In the genomic region with DNA sequence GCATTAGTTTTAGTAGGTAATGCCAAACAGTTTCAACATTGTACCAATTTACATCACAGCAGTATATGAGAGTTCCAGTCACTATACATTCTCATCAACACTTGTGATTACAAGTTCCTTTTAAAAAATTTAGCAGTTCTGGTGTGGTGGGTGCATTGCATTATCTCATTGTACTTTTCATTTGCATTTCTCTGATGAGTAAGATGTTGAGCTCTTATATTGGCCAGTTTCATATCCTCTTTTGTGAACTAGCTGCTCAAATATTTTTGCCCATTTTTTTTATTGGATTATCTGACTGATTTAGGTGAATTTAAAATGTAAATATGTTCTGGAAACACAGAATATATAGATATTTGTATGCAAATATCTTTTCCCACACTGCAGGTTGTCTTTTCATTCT, we compare ENCODE assay signal across 12 cellular contexts.
A peak's percentile ranks its signal among the peaks of the same experiment; 100 is the strongest.
DNase-seq lines count a peak whose midpoint lies in the region; ATAC-seq and TF ChIP-seq lines count a peak whose summit lies in the region.
"Had no signal": no experiment of that assay in that cellular context is flagged by ENCODE, and none has a peak within 500 bp of the region (broad histone marks: within the 10 kb centered on the region; RNA-seq: fewer than 3 reads in every experiment).

No MANE protein-coding gene starts in this region.

- ATAC-seq in GM21786 (IDR thresholded peaks at IDR 0.05; ENCODE audit: unreplicated experiment) = peak; percentile 99
- peak; percentile 100 for ATAC-seq in HG03378 (IDR thresholded peaks at IDR 0.05; ENCODE audit: unreplicated experiment)
- peak; percentile 100 for ATAC-seq in memory B cell (ENCODE audit: low read depth)
- ATAC-seq in WTC11 = no peak
- ATAC-seq: T-helper 17 cell had no signal

- H3K27ac Mint-ChIP-seq in memory B cell (no peak overlapping the region), WTC11 (no peak overlapping the region)
- H3K27ac Mint-ChIP-seq: activated T-cell treated with anti-CD3 and anti-CD28 coated beads, Interleukin-2, amount 50 U/mL, for 72 hours; nephron; T-helper 17 cell had no signal

- H3K4me3 Mint-ChIP-seq in memory B cell (no peak overlapping the region), WTC11 (no peak overlapping the region)
- H3K4me3 Mint-ChIP-seq: activated T-cell treated with anti-CD3 and anti-CD28 coated beads, Interleukin-2, amount 50 U/mL, for 72 hours; nephron; T-helper 17 cell had no signal

- no peaks in the 10 kb centered on the region for H3K27me3 Mint-ChIP-seq in memory B cell
- no peaks in the 10 kb centered on the region for H3K27me3 Mint-ChIP-seq in WTC11 (ENCODE audit: low read depth)

- no peaks in the 10 kb centered on the region for H3K36me3 Mint-ChIP-seq in memory B cell
- H3K36me3 Mint-ChIP-seq in WTC11 = no peaks in the 10 kb centered on the region

- H3K4me1 Mint-ChIP-seq in memory B cell (peaks cover 9% of the 10 kb centered on the region), WTC11 (peaks cover 7% of the 10 kb centered on the region)
- H3K4me1 Mint-ChIP-seq: T-helper 17 cell had no signal

- POLR2A ChIA-PET in WTC11 (lab: Charles Lee) = no interaction called here

- CTCF ChIA-PET in WTC11 (lab: Charles Lee) = no interaction called here

- no peak for TF ChIP-seq CTCF in WTC11 (IDR thresholded peaks at IDR 0.05)

- H3K9me3 Mint-ChIP-seq in memory B cell (no peaks in the 10 kb centered on the region), WTC11 (no peaks in the 10 kb centered on the region)
- H3K9me3 Mint-ChIP-seq: activated T-cell treated with anti-CD3 and anti-CD28 coated beads, Interleukin-2, amount 50 U/mL, for 72 hours; nephron had no signal

- DNase-seq in SKM-1 treated with dmso at 0.1 percent for 144 hours (lab: John Stamatoyannopoulos, UW; ENCODE audit: unreplicated experiment) (peak; percentile 4), SKM-1 (lab: John Stamatoyannopoulos, UW; ENCODE audit: unreplicated experiment) (no peak), memory B cell (ENCODE audit: low spot score in 2 of 2) (peak in 1 of 2 donors; percentile 28), HPDE6-E6E7 (ENCODE audit: extremely low spot score) (no peak), WTC11 (ENCODE audit: low spot score) (no peak), NCI-H526 (lab: John Stamatoyannopoulos, UW) (no peak)
- DNase-seq: activated T-cell treated with anti-CD3 and anti-CD28 coated beads, Interleukin-2, amount 50 U/mL, for 72 hours; T-helper 17 cell; transverse colon had no signal

TF ChIP-seq in WTC11, 78 proteins besides CTCF, POLR2A, EP300 and RAD21:
- TF ChIP-seq TEAD1 (CRISPR knock-in tag; IDR thresholded peaks at IDR 0.05) (no peak), ZBTB21 (CRISPR knock-in tag; IDR thresholded peaks at IDR 0.05; ENCODE audit: borderline replicate concordance) (no peak), ERG (CRISPR knock-in tag; IDR thresholded peaks at IDR 0.05) (no peak), JAZF1 (CRISPR knock-in tag; IDR thresholded peaks at IDR 0.05) (no peak)
- TF ChIP-seq, protein P1, sequence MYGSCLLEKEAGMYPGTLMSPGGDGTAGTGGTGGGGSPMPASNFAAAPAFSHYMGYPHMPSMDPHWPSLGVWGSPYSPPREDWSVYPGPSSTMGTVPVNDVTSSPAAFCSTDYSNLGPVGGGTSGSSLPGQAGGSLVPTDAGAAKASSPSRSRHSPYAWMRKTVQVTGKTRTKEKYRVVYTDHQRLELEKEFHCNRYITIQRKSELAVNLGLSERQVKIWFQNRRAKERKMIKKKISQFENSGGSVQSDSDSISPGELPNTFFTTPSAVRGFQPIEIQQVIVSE (CRISPR knock-in tag; IDR thresholded peaks at IDR 0.05; ENCODE audit: borderline replicate concordance) = no peak
